Comparison of ENCODE assay signal across 8 cellular contexts in the genomic region with DNA sequence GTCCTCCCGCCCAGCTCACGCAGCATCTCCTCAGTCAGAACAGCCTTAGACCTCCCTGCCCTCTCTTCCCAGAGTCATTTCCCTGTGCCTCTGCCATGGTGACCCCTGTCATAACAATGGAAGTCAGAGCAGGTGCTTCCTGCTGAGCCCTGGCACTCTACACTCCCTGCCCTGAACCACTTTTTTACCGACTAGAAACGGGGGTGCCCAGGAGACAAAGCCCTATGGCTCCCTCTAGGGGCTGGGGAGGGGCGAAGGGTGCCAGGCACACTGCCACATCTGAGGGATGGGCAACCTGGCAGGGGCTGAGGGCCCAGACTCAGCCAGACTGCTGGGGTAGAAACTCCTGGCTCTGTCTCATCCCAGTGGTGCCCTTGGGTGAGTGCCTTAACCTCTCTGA. TPM values are rescaled to one million over a fixed set of nuclear protein-coding genes. Genes with fewer than 3 reads are reported as not detected.
DNase-seq lines count a peak whose midpoint lies in the region; ATAC-seq and TF ChIP-seq lines count a peak whose summit lies in the region.

No MANE protein-coding gene starts in this region.

- peaks cover 0 to 8% (median 2%) of the 10 kb centered on the region in 4 donors for H3K27me3 ChIP-seq in esophagus muscularis mucosa

- DNase-seq in NCI-H1105 (lab: John Stamatoyannopoulos, UW), result peak; percentile 36
- DNase-seq in activated CD4-positive, alpha-beta T cell treated with anti-CD3 and anti-CD28 coated beads for 1 hour, result peak; percentile 29
- no peak for DNase-seq in esophagus muscularis mucosa (ENCODE audit: extremely low spot score)
- peak; percentile 45 for DNase-seq in stimulated activated CD4-positive, alpha-beta T cell treated with anti-CD3 and anti-CD28 coated beads, Interleukin-1b, Interleukin-23, amount 100 ng/mL, for 48 hours
- no peak for DNase-seq in H4 (ENCODE audit: low spot score)

- WGBS in esophagus muscularis mucosa, result 49% methylated on average over 4 of the region's 5 CpGs

- H3K4me1 ChIP-seq in esophagus muscularis mucosa, result peaks cover 11 to 63% (median 60%) of the 10 kb centered on the region in 4 donors

- peaks cover 0 to 8% (median 2%) of the 10 kb centered on the region in 4 donors for H3K36me3 ChIP-seq in esophagus muscularis mucosa

- TF ChIP-seq CTCF in GM12872 (IDR thresholded peaks at IDR 0.05; ENCODE audit: insufficient read depth, low read depth, low read length), result peak; percentile 68
- TF ChIP-seq CTCF in esophagus muscularis mucosa (IDR thresholded peaks at IDR 0.05), result peak; percentile 39 to 48 (median 39)

- H3K4me3 ChIP-seq in esophagus muscularis mucosa, result no peak overlapping the region

- intact Hi-C loops in esophagus muscularis mucosa (cut with DNase I), result no loop called here

- peak overlapping the region in 3 of 4 donors; percentile 30 to 52 (median 43) for H3K27ac ChIP-seq in esophagus muscularis mucosa (replicated peaks in 1 of 4)

- no peak for TF ChIP-seq EP300 in esophagus muscularis mucosa (IDR thresholded peaks at IDR 0.05)

- TF ChIP-seq POLR2A in esophagus muscularis mucosa (IDR thresholded peaks at IDR 0.05; ENCODE audit: low read depth), result no peak

- no peak for ATAC-seq in HG02840 (IDR thresholded peaks at IDR 0.05; ENCODE audit: low FRiP score, unreplicated experiment)
- ATAC-seq in GM18909 (IDR thresholded peaks at IDR 0.05; ENCODE audit: poor library complexity, unreplicated experiment), result no peak

- H3K9me3 ChIP-seq in esophagus muscularis mucosa, result no peaks in the 10 kb centered on the region

RNA-seq across cellular contexts. Expression of a gene that starts 16.4 kb away (rescaled TPM):
- total RNA-seq in esophagus muscularis mucosa, result 10 to 100 TPM; 15.0 to 28.4 (median 21.7) TPM
- total RNA-seq in H4 (2014; rRNA removed; shearing (Covaris generic)), result 11.8 and 15.8 TPM in 2 replicates

RNA-seq across cellular contexts. Expression of a gene that starts 22.3 kb away (rescaled TPM):
- 10 to 100 TPM in 2 of 4 donors, 1 to 10 TPM in 2; 8.6 to 27.6 (median 13.8) TPM for total RNA-seq in esophagus muscularis mucosa
- total RNA-seq in H4 (2014; rRNA removed; shearing (Covaris generic)), result 0.12 TPM in 1 of 2 replicates, not detected in the other

RNA-seq across cellular contexts. Expression of a gene that starts 39.9 kb away (rescaled TPM):
- total RNA-seq in esophagus muscularis mucosa, result 1 to 10 TPM in 3 of 4 donors, under 1 TPM in 1; 0.52 to 2.5 (median 1.5) TPM
- total RNA-seq in H4 (2014; rRNA removed; shearing (Covaris generic)), result 0.02 TPM in 1 of 2 replicates, not detected in the other

Comparison
In these comparisons a context has a peak if more than half of its experiments do, and no peak if none do; other contexts are left out.
1. DNase-seq: peak in NCI-H1105 (single experiment), activated CD4-positive, alpha-beta T cell treated with anti-CD3 and anti-CD28 coated beads for 1 hour (single experiment) and stimulated activated CD4-positive, alpha-beta T cell treated with anti-CD3 and anti-CD28 coated beads, Interleukin-1b, Interleukin-23, amount 100 ng/mL, for 48 hours (single experiment); none in esophagus muscularis mucosa (single experiment) and H4 (single experiment).